ENCODE assay signal across 26 cellular contexts in the genomic region with DNA sequence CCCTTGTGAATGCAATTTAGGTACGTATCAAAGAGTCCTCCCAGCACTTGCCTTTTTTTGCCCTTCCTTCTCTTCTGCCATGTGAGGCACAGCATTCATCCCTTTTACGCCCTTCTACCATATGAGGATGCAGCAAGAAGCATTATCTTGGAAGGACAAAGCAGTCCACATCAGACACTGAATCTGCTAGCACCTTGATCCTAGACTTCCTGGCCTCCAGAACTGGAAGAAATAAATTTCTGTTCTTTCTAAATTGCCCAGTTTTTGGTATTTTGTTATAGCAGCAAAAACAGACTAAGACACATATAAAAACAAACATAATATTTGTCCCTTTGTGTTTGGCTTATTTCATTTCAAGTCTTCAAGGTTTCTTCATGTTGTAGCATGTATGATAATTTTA.
"Had no signal": no experiment of that assay in that cellular context is flagged by ENCODE, and none has a peak within 500 bp of the region (broad histone marks: within the 10 kb centered on the region; RNA-seq: fewer than 3 reads in every experiment).

No MANE protein-coding gene starts in this region.

- H3K4me3 Mint-ChIP-seq: activated CD4-positive, alpha-beta T cell treated with anti-CD3 and anti-CD28 coated beads for 36 hours; activated naive CD4-positive, alpha-beta T cell treated with anti-CD3 and anti-CD28 coated beads, Interleukin-2, amount 10 ng/mL, durations not matched to agents 7 days and 5 days; activated T-cell treated with anti-CD3 and anti-CD28 coated beads, Interleukin-2, amount 50 U/mL, for 4 hours; brain; dendritic cell treated with granulocyte-macrophage colony-stimulating factor and Interleukin-4, amounts not matched to agents 40 ng/mL and 50 ng/mL, for 4 days had no signal

- H3K27ac ChIP-seq: heart left ventricle, sigmoid colon, upper lobe of left lung, WERI-Rb-1 had no signal

- H3K36me3 ChIP-seq: sigmoid colon had no signal

- H3K9me3 ChIP-seq: heart left ventricle, sigmoid colon, upper lobe of left lung had no signal

- H3K9me3 Mint-ChIP-seq: activated naive CD4-positive, alpha-beta T cell treated with anti-CD3 and anti-CD28 coated beads, Interleukin-2, amount 10 ng/mL, durations not matched to agents 7 days and 5 days; activated T-cell treated with anti-CD3 and anti-CD28 coated beads, Interleukin-2, amount 50 U/mL, for 4 hours had no signal

- ATAC-seq: activated CD4-positive, alpha-beta T cell treated with anti-CD3 and anti-CD28 coated beads for 36 hours; activated T-cell treated with anti-CD3 and anti-CD28 coated beads, Interleukin-2, amount 50 U/mL, for 4 hours; heart left ventricle; left colon; stimulated activated naive CD8-positive, alpha-beta T cell treated with anti-CD3 and anti-CD28 coated beads, Interleukin-15, Interleukin-2, amounts not matched to agents 100 U/mL and 50 U/mL, for 24 hours had no signal

- H3K4me1 Mint-ChIP-seq: brain had no signal

- H3K4me3 ChIP-seq: heart left ventricle, sigmoid colon, smooth muscle cell, upper lobe of left lung had no signal

- H3K4me2 ChIP-seq: smooth muscle cell had no signal

- FAIRE-seq: endometrium, TTC549 had no signal

- H3K27me3 Mint-ChIP-seq: activated CD4-positive, alpha-beta T cell treated with anti-CD3 and anti-CD28 coated beads for 36 hours; activated naive CD4-positive, alpha-beta T cell treated with anti-CD3 and anti-CD28 coated beads, Interleukin-2, amount 10 ng/mL, durations not matched to agents 7 days and 5 days; brain; dendritic cell treated with granulocyte-macrophage colony-stimulating factor and Interleukin-4, amounts not matched to agents 40 ng/mL and 50 ng/mL, for 4 days had no signal

- H3K27ac Mint-ChIP-seq: activated CD4-positive, alpha-beta T cell treated with anti-CD3 and anti-CD28 coated beads for 36 hours; activated naive CD4-positive, alpha-beta T cell treated with anti-CD3 and anti-CD28 coated beads, Interleukin-2, amount 10 ng/mL, durations not matched to agents 7 days and 5 days; brain; dendritic cell treated with granulocyte-macrophage colony-stimulating factor and Interleukin-4, amounts not matched to agents 40 ng/mL and 50 ng/mL, for 4 days had no signal

- H3K27me3 ChIP-seq: heart left ventricle, sigmoid colon, upper lobe of left lung had no signal

- DNase-seq: activated CD4-positive, alpha-beta T cell treated with anti-CD3 and anti-CD28 coated beads for 36 hours; activated CD4-positive, alpha-beta T cell treated with anti-CD3 and anti-CD28 coated beads, Interleukin-2, amount 50 U/mL, for 4 hours; activated CD8-positive, alpha-beta memory T cell treated with anti-CD3 and anti-CD28 coated beads, Interleukin-2, amount 50 U/mL, for 48 hours; activated effector memory CD4-positive, alpha-beta T cell treated with anti-CD3 and anti-CD28 coated beads, Interleukin-2, amount 50 U/mL, for 16 hours; activated naive CD4-positive, alpha-beta T cell treated with anti-CD3 and anti-CD28 coated beads, Interleukin-2, amount 10 ng/mL, durations not matched to agents 7 days and 5 days; activated T-cell treated with anti-CD3 and anti-CD28 coated beads, Interleukin-2, amount 50 U/mL, for 4 hours; aorta; caudate nucleus; effector CD4-positive, alpha-beta T cell; heart left ventricle; islet precursor cell; left colon; mesenchymal stem cell; occipital lobe; posterior cingulate gyrus; sigmoid colon; stimulated activated CD4-positive, alpha-beta T cell treated with anti-CD3 and anti-CD28 coated beads, Interleukin-15, amount 100 ng/mL, for 24 hours; stimulated activated CD8-positive, alpha-beta memory T cell treated with anti-CD3 and anti-CD28 coated beads, Interleukin-4, amount 100 ng/mL, for 48 hours; stimulated activated naive CD8-positive, alpha-beta T cell treated with anti-CD3 and anti-CD28 coated beads, Interleukin-15, Interleukin-2, amounts not matched to agents 100 U/mL and 50 U/mL, for 24 hours; upper lobe of left lung; WERI-Rb-1 had no signal
